ENCODE assay signal across 1 cellular context in genomic region chr14:49688701-49689030, GRCh38.
A peak's percentile ranks its signal among the peaks of the same experiment; 100 is the strongest.
TF ChIP-seq lines count a peak whose summit lies in the region.

No MANE protein-coding gene starts in this region.

TF ChIP-seq in K562, 482 proteins besides CTCF, POLR2A, EP300 and RAD21:
- TF ChIP-seq ZKSCAN8 (CRISPR knock-in tag; IDR thresholded peaks at IDR 0.05) (0 out of 2 replicates have a peak, but pooled peaks have one; percentile 15), ARID4B (CRISPR knock-in tag; IDR thresholded peaks at IDR 0.05) (no peak), PKNOX1 (IDR thresholded peaks at IDR 0.05) (0 out of 2 replicates have a peak, but pooled peaks have one; percentile 21), RBM25 (IDR thresholded peaks at IDR 0.05; ENCODE audit: low read depth, low read length, severe bottlenecking) (peak; percentile 33), KDM1A (IDR thresholded peaks at IDR 0.05) (peak in 1 of 2 experiments; percentile 27; a peak in 1 of 4 replicates), ZNF592 (IDR thresholded peaks at IDR 0.05) (0 out of 2 replicates have a peak, but pooled peaks have one; percentile 8)
